Comparison of ENCODE assay signal across 3 cellular contexts in the genomic region with DNA sequence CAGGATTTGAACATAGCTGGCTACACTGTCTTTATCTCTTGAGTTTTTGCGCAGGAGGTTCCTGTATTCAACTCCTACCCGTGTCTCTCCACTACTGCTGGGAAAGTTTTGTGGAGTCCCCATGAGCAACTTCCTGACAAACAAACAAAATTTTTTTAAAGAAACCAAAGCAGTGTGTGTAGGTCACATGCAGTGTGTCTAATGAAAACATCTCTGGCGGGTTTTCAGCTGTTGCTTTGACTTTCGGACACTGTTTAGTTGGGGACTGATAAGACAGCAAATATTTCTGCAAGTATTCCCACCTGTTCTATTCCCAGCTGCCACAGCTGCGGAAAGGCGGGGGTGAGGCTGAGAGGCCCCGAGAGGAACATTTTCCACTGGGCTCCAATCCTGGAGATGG.
A peak's percentile ranks its signal among the peaks of the same experiment; 100 is the strongest.
TF ChIP-seq lines count a peak whose summit lies in the region.

No MANE protein-coding gene starts in this region.

TF ChIP-seq in A549, 52 proteins besides CTCF, POLR2A, EP300 and RAD21 (continued from another document):
- TF ChIP-seq MAZ (IDR thresholded peaks at IDR 0.05; ENCODE audit: borderline replicate concordance, low read depth, low read length) (no peak), JUNB (IDR thresholded peaks at IDR 0.05) (no peak), ZC3H11A (IDR thresholded peaks at IDR 0.05) (no peak), MAFK (IDR thresholded peaks at IDR 0.05; ENCODE audit: partially characterized antibody) (no peak), NR3C1 (IDR thresholded peaks at IDR 0.05) (no peak), EHF (CRISPR knock-in tag; IDR thresholded peaks at IDR 0.05) (no peak), HOXA7 (CRISPR knock-in tag; IDR thresholded peaks at IDR 0.05) (no peak), BHLHE40 (IDR thresholded peaks at IDR 0.05; ENCODE audit: low read depth, low read length) (no peak)
TF ChIP-seq in A549: peak in this region for 0.

TF ChIP-seq in HEK293, 187 proteins besides CTCF, POLR2A, EP300 and RAD21:
- no peak for TF ChIP-seq ZNF513 (tag by site-specific recombination; IDR thresholded peaks at IDR 0.05)
- 0 out of 2 replicates have a peak, but pooled peaks have one; percentile 39 for TF ChIP-seq SCRT2 (tag by site-specific recombination; IDR thresholded peaks at IDR 0.05)
- TF ChIP-seq KLF10 (tag by site-specific recombination; IDR thresholded peaks at IDR 0.05) = 0 out of 2 replicates have a peak, but pooled peaks have one; percentile 14

TF ChIP-seq in GM12878, 131 proteins besides CTCF, POLR2A, EP300 and RAD21 (continued from another document):
- TF ChIP-seq ZBTB33 (IDR thresholded peaks at IDR 0.05) = no peak
- no peak for TF ChIP-seq CEBPZ (IDR thresholded peaks at IDR 0.05; ENCODE audit: low read depth, low read length)
- TF ChIP-seq MTA2 (IDR thresholded peaks at IDR 0.05; ENCODE audit: low read depth) = no peak
- TF ChIP-seq PKNOX1 (IDR thresholded peaks at IDR 0.05) = no peak
- TF ChIP-seq MLLT1 (IDR thresholded peaks at IDR 0.05) = no peak
- no peak for TF ChIP-seq TCF3 (IDR thresholded peaks at IDR 0.05; ENCODE audit: borderline replicate concordance, insufficient read depth, low read depth, low read length)
- no peak for TF ChIP-seq NFYA (IDR thresholded peaks at IDR 0.05; ENCODE audit: borderline replicate concordance, low read depth, low read length)
- TF ChIP-seq TCF12 (IDR thresholded peaks at IDR 0.05; ENCODE audit: low read depth, low read length) = no peak
- TF ChIP-seq, protein P1, sequence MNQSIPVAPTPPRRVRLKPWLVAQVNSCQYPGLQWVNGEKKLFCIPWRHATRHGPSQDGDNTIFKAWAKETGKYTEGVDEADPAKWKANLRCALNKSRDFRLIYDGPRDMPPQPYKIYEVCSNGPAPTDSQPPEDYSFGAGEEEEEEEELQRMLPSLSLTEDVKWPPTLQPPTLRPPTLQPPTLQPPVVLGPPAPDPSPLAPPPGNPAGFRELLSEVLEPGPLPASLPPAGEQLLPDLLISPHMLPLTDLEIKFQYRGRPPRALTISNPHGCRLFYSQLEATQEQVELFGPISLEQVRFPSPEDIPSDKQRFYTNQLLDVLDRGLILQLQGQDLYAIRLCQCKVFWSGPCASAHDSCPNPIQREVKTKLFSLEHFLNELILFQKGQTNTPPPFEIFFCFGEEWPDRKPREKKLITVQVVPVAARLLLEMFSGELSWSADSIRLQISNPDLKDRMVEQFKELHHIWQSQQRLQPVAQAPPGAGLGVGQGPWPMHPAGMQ (IDR thresholded peaks at IDR 0.05; ENCODE audit: borderline replicate concordance) = no peak
- no peak for TF ChIP-seq SMAD1 (IDR thresholded peaks at IDR 0.05; ENCODE audit: low read depth, partially characterized antibody)
- no peak for TF ChIP-seq REST (IDR thresholded peaks at IDR 0.05; ENCODE audit: low read depth, low read length)
- TF ChIP-seq GATAD2B (conservative IDR thresholded peaks at IDR 0.05; ENCODE audit: low read depth) = no peak
- TF ChIP-seq NRF1 (conservative IDR thresholded peaks at IDR 0.05; ENCODE audit: low read depth, low read length) = no peak
